ENCODE assay signal across 8 cellular contexts in genomic region chr6:132298344-132298949, GRCh38.
DNase-seq lines count a peak whose midpoint lies in the region; ATAC-seq, FAIRE-seq and TF ChIP-seq lines count a peak whose summit lies in the region.

No MANE protein-coding gene starts in this region.

- TF ChIP-seq RAD21 in K562 (CRISPR knock-in tag; conservative IDR thresholded peaks at IDR 0.05 in 1 of 2, IDR thresholded peaks at IDR 0.05 in 1 of 2): peak; percentile 37 to 62

- H3K36me3 ChIP-seq in K562 (ENCODE audit: control insufficient read depth, insufficient read depth, low read length) (no peaks in the 10 kb centered on the region), tibial artery (no peaks in the 10 kb centered on the region)

- no peaks in the 10 kb centered on the region for H3K9me1 ChIP-seq in K562 (ENCODE audit: control insufficient read depth, insufficient read depth, low read length)

- FAIRE-seq in K562 (lab: Jason Lieb, UNC): peak; percentile 73

- TF ChIP-seq EP300 in K562 (IDR thresholded peaks at IDR 0.05; ENCODE audit: low read length): no peak

- H3K27ac ChIP-seq in K562 (ENCODE audit: extremely low read depth, low read depth, low read length) (no peak overlapping the region), tibial artery (no peak overlapping the region)

- TF ChIP-seq CTCF in K562 (IDR thresholded peaks at IDR 0.05 in 2 of 3, conservative IDR thresholded peaks at IDR 0.05 in 1 of 3; ENCODE audit: insufficient read depth in 2 of 3, low read depth in 1 of 3, low read length in 3 of 3) (peak; percentile 45 to 67 (median 53); a peak in 4 of 6 replicates), tibial artery (IDR thresholded peaks at IDR 0.05) (peak; percentile 38 to 48)

- no peaks in the 10 kb centered on the region for H3K9me3 ChIP-seq in K562 (replicated peaks; ENCODE audit: control insufficient read depth, insufficient read depth, low read depth, low read length)
- H3K9me3 ChIP-seq in tibial artery: no peaks in the 10 kb centered on the region

- BruUV-seq in K562 (replicated peaks; lab: Mats Ljungman, UMichigan): no TSS peak

- DNase-seq in SIG-M5 treated with dmso at 0.1 percent for 504 hours (lab: John Stamatoyannopoulos, UW; ENCODE audit: unreplicated experiment) (peak; percentile 22), SIG-M5 (lab: John Stamatoyannopoulos, UW) (no peak), HCEC 1CT (peak; percentile 48), NCI-H748 treated with DMSO at 0.1 percent for 48 hours (lab: John Stamatoyannopoulos, UW) (peak; percentile 5), K562 (ENCODE audit: extremely low read depth in 1 of 4, low spot score in 3 of 4) (peak; percentile 19 to 47 (median 27)), kidney tubule cell (ENCODE audit: low spot score) (peak; percentile 37), tibial artery (peak in 1 of 2 donors; percentile 39), NCI-H1436 (lab: John Stamatoyannopoulos, UW) (no peak)

- no peak overlapping the region for H2AFZ ChIP-seq in K562 (ENCODE audit: low read depth, low read length)

- in situ Hi-C loops in K562 (cut with MboI): loop anchor here (25.0 kb wide), 1 partner anchor 464 kb away; the partner anchor contains the start of gene VNN2

- no peaks in the 10 kb centered on the region for H4K20me1 ChIP-seq in K562 (replicated peaks; ENCODE audit: control insufficient read depth, insufficient read depth, low read length)

- H3K4me3 ChIP-seq in K562: no peak overlapping the region
- H3K4me3 ChIP-seq in tibial artery: no peak overlapping the region

- H3K9ac ChIP-seq in K562 (ENCODE audit: insufficient read depth in 1 of 2, low read depth in 2 of 2, low read length in 2 of 2): no peak overlapping the region

- intact Hi-C loops in K562 (cut with micrococcal nuclease): loop anchor here (1.0 to 5.0 kb wide), 4 partner anchors 19 to 469 kb away; no protein-coding TSS in a partner anchor
- intact Hi-C loops in tibial artery (cut with DNase I; ENCODE audit: low total_unique reads): no loop called here

- H3K27me3 ChIP-seq in K562 (ENCODE audit: control insufficient read depth in 2 of 2, insufficient read depth in 2 of 2, low read length in 2 of 2) (no peaks in the 10 kb centered on the region), tibial artery (no peaks in the 10 kb centered on the region)

- peak; percentile 76 for ATAC-seq in K562

- H3K79me2 ChIP-seq in K562 (ENCODE audit: control insufficient read depth, insufficient read depth, low read length): no peaks in the 10 kb centered on the region

- POLR2A ChIA-PET in K562 (lab: Yijun Ruan, JAX): interaction anchor here (0.6 kb wide), 2 partner anchors 259 to 777 kb away, joined by 3 read pairs; no protein-coding TSS in a partner anchor

- no peak overlapping the region for H3K4me2 ChIP-seq in K562 (ENCODE audit: insufficient read depth, low read length)

- H3K4me1 ChIP-seq in K562 (replicated peaks in 1 of 2; ENCODE audit: control insufficient read depth in 2 of 2, insufficient read depth in 2 of 2, low read length in 2 of 2): no peaks in the 10 kb centered on the region
- no peaks in the 10 kb centered on the region for H3K4me1 ChIP-seq in tibial artery

- TF ChIP-seq POLR2A in K562 (conservative IDR thresholded peaks at IDR 0.05): no peak

- CTCF ChIA-PET in K562 (lab: Yijun Ruan, JAX; ENCODE audit: low intra/inter-chr PET ratio): interaction anchor here (0.9 to 2.6 kb wide), 7 partner anchors 18 to 1798 kb away, joined by 3 to 22 read pairs (median 5); no protein-coding TSS in a partner anchor

TF ChIP-seq in K562, 482 proteins besides CTCF, POLR2A, EP300 and RAD21:
- no peak for TF ChIP-seq ZNF384 (IDR thresholded peaks at IDR 0.05; ENCODE audit: low read depth, low read length)
- TF ChIP-seq SMC3 (conservative IDR thresholded peaks at IDR 0.05; ENCODE audit: insufficient read depth, low read depth, low read length): 0 out of 2 replicates have a peak, but pooled peaks have one; percentile 23

Comparison
In these comparisons a context has a peak if more than half of its experiments do, and no peak if none do; other contexts are left out.
1. DNase-seq: peak in SIG-M5 treated with dmso at 0.1 percent for 504 hours (single experiment), HCEC 1CT (single experiment), NCI-H748 treated with DMSO at 0.1 percent for 48 hours (single experiment), K562 (4 of 4) and kidney tubule cell (single experiment); none in SIG-M5 (single experiment) and NCI-H1436 (single experiment).